In the genomic region with DNA sequence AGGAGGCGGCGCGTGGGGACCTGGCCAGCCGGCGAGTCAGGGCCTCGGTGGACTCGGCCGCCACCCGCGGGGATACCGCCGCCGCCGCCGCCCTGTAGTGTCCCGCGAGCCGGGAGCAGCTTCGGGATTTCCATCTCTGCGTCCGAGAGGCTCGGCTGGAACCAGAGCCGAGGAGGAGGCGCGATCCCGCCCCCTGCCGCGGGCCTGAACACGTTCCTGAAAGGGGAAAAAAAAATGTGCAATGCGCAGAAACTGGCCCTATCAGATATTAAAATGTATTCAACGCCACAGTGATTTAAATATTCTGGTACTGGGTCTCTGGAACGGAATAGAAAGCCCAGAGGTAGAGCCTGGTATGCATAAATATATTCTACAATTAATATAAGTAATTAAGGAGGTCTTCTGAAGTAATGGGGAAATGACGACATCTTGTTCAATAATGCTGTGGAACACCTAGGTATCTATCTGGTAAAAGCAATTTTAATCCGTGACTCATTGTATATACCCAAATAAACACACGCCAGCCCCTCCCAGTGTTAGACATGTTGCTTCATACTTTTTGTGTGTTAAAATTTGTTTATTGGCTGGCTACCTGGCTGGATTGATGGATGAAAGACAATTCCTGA, we compare ENCODE assay signal across 8 cellular contexts. TPM values are rescaled to one million over a fixed set of nuclear protein-coding genes. Genes with fewer than 3 reads are reported as not detected.
DNase-seq lines count a peak whose midpoint lies in the region; ATAC-seq and TF ChIP-seq lines count a peak whose summit lies in the region.
"Not testable (repeated sequence)": the region's sequence is repeated elsewhere in the genome, so short reads cannot be mapped to it uniquely, and the experiment has no call there.

TSS of gene ZXDA (minus strand) at position 172 of the 626 bp plus-strand sequence. CDS start at position 134, 38 bp downstream.

- TF ChIP-seq EP300 in ovary (IDR thresholded peaks at IDR 0.05): not testable (repeated sequence)

- H3K27ac ChIP-seq in HEK293 (ENCODE audit: extremely low read depth, low read depth, low read length): not testable (repeated sequence)
- peak within 1 kb of the TSS; percentile 62 for H3K27ac ChIP-seq in HL-60 (replicated peaks)
- peak within 1 kb of the TSS; percentile 92 to 97 for H3K27ac ChIP-seq in breast epithelium
- peak within 1 kb of the TSS; percentile 94 for H3K27ac ChIP-seq in left ventricle myocardium inferior (replicated peaks)
- peak within 1 kb of the TSS; percentile 92 to 95 for H3K27ac ChIP-seq in ovary
- H3K27ac ChIP-seq in aorta (ENCODE audit: low read depth in 1 of 2, low read length in 2 of 2): peak within 1 kb of the TSS; percentile 47 to 57

- ATAC-seq in GM18519 (IDR thresholded peaks at IDR 0.05; ENCODE audit: low FRiP score, unreplicated experiment): peak; percentile 58
- ATAC-seq in T-cell (replicated peaks in 1 of 4): peak; percentile 66 to 79 (median 72)
- ATAC-seq in aorta (ENCODE audit: low FRiP score): not testable (repeated sequence)

- H3K36me3 ChIP-seq in HEK293 (ENCODE audit: control insufficient read depth in 2 of 2, insufficient read depth in 1 of 2, low read length in 2 of 2); breast epithelium; left ventricle myocardium inferior; ovary; aorta (ENCODE audit: control insufficient read depth in 1 of 2, insufficient read depth in 2 of 2, low read length in 1 of 2): not testable (repeated sequence)

- POLR2A ChIA-PET in HEK293 (lab: Yijun Ruan, JAX); T-cell (lab: Charles Lee): not testable (repeated sequence)

- not testable (repeated sequence) for TF ChIP-seq CTCF in HEK293 (tag by site-specific recombination; IDR thresholded peaks at IDR 0.05); HL-60 (IDR thresholded peaks at IDR 0.05; ENCODE audit: insufficient read depth, low read length); breast epithelium (IDR thresholded peaks at IDR 0.05); ovary (IDR thresholded peaks at IDR 0.05)
- TF ChIP-seq CTCF in left ventricle myocardium inferior (IDR thresholded peaks at IDR 0.05; ENCODE audit: borderline replicate concordance): peak; percentile 6

- H3K4me3 Mint-ChIP-seq in T-cell: peak within 1 kb of the TSS; percentile 72 to 82 (median 73)

- H3K27me3 ChIP-seq in HL-60 (ENCODE audit: insufficient read depth, poor library complexity, severe bottlenecking); breast epithelium; left ventricle myocardium inferior (ENCODE audit: low read depth); ovary; aorta (ENCODE audit: control insufficient read depth in 1 of 2, insufficient read depth in 2 of 2, low read length in 1 of 2): not testable (repeated sequence)

- not testable (repeated sequence) for H3K27me3 Mint-ChIP-seq in T-cell

- WGBS in ovary, 3 donors: 24 to 40% (median 27%) methylated on average over 9 to 13 of the region's 35 CpGs
- 3 to 28% methylated on average over 6 to 16 of the region's 35 CpGs for WGBS in aorta, 2 donors

- CTCF ChIA-PET in HEK293 (lab: Yijun Ruan, JAX); T-cell (lab: Charles Lee): not testable (repeated sequence)

- H3K27ac Mint-ChIP-seq in T-cell: peak within 1 kb of the TSS; percentile 94 to 95

- H3K9me3 Mint-ChIP-seq in T-cell: not testable (repeated sequence)

- H3K4me1 Mint-ChIP-seq in T-cell: peaks cover 24 to 41% (median 32%) of the 10 kb centered on the region in 3 donors

- peaks cover 11% of the 10 kb centered on the region for H3K36me3 Mint-ChIP-seq in T-cell

- intact Hi-C loops in breast epithelium (cut with DNase I; ENCODE audit: low total_unique reads) (loop anchor here (10.0 kb wide), 1 partner anchor 326 kb away; no protein-coding TSS in a partner anchor), ovary (cut with DNase I) (loop anchor here in 1 of 4 donors (5.0 kb wide), 1 partner anchor 318 kb away; the partner anchor contains the start of gene ZXDB)
- intact Hi-C loops in left ventricle myocardium inferior (cut with micrococcal nuclease); aorta (cut with DNase I): not testable (repeated sequence)

- DNase-seq in HL-60 (ENCODE audit: low read depth in 1 of 2, low spot score in 1 of 2); breast epithelium (ENCODE audit: low spot score in 2 of 2); left ventricle myocardium inferior; ovary; aorta: not testable (repeated sequence)
- DNase-seq in T-cell: peak in 5 of 34 experiments; percentile 2 to 35 (median 11)

- not testable (repeated sequence) for TF ChIP-seq POLR2A in breast epithelium (IDR thresholded peaks at IDR 0.05); ovary (IDR thresholded peaks at IDR 0.05)

- H3K9me3 ChIP-seq in HEK293 (ENCODE audit: control insufficient read depth, insufficient read depth, low read depth, low read length); breast epithelium; left ventricle myocardium inferior (replicated peaks); ovary; aorta (ENCODE audit: control insufficient read depth, low read length): not testable (repeated sequence)

- H3K4me3 ChIP-seq in HEK293 (ENCODE audit: low read depth, low read length) (peak within 1 kb of the TSS; percentile 39), breast epithelium (peak within 1 kb of the TSS; percentile 43 to 71 (median 54)), left ventricle myocardium inferior (peak within 1 kb of the TSS; percentile 70), ovary (peak within 1 kb of the TSS; percentile 30), aorta (ENCODE audit: low read length in 2 of 2) (peak within 1 kb of the TSS; percentile 26 to 42)
- H3K4me3 ChIP-seq in HL-60 (replicated peaks; ENCODE audit: insufficient read depth, low read length): not testable (repeated sequence)

- not testable (repeated sequence) for H3K4me1 ChIP-seq in HEK293 (ENCODE audit: control insufficient read depth, insufficient read depth, low read length); breast epithelium; ovary (ENCODE audit: insufficient read depth); aorta (ENCODE audit: control insufficient read depth in 1 of 2, insufficient read depth in 2 of 2, low read length in 2 of 2)
- H3K4me1 ChIP-seq in left ventricle myocardium inferior: peaks cover 31% of the 10 kb centered on the region

RNA-seq across cellular contexts. Expression of gene ZXDA, which starts in this region (rescaled TPM):
- total RNA-seq in T-cell: 10 to 100 TPM in 4 of 5 donors, 1 to 10 TPM in 1; 9.6 to 16.2 (median 12.0) TPM
- total RNA-seq in breast epithelium: 10 to 100 TPM in 1 of 3 donors, 1 to 10 TPM in 2; 6.9 to 13.2 (median 7.5) TPM
- total RNA-seq in left ventricle myocardium inferior: 4.0 TPM
- total RNA-seq in ovary: 1 to 10 TPM; 7.0 to 9.1 (median 8.2) TPM
- 1 to 10 TPM; 2.9 to 3.2 TPM for polyA plus RNA-seq in ovary
- total RNA-seq in aorta: 1 to 10 TPM; 5.5 to 6.2 TPM
- 1 to 10 TPM in 1 of 2 donors, under 1 TPM in 1; 0.50 to 2.2 TPM for polyA plus RNA-seq in aorta
